Comparison of ENCODE assay signal across 13 cellular contexts in genomic region chr7:4103352-4104091, GRCh38.
DNase-seq lines count a peak whose midpoint lies in the region; ATAC-seq and TF ChIP-seq lines count a peak whose summit lies in the region.
"Had no signal": no experiment of that assay in that cellular context is flagged by ENCODE, and none has a peak within 500 bp of the region (broad histone marks: within the 10 kb centered on the region; RNA-seq: fewer than 3 reads in every experiment).

No MANE protein-coding gene starts in this region.

- no peak overlapping the region for H2AFZ ChIP-seq in mesenchymal stem cell (ENCODE audit: low read depth, low read length)

- no peak overlapping the region for H3K18ac ChIP-seq in mesenchymal stem cell (ENCODE audit: low read depth in 1 of 2, low read length in 2 of 2)

- WGBS in mesenchymal stem cell = 75% methylated on average over 15 of the region's 17 CpGs
- 90% methylated on average over 17 of the region's 17 CpGs for WGBS in prostate gland
- WGBS in body of pancreas, 2 donors = 89 to 91% methylated on average over 17 of the region's 17 CpGs

- H3K4me3 Mint-ChIP-seq in WTC11 = no peak overlapping the region

- no peak overlapping the region for H4K91ac ChIP-seq in mesenchymal stem cell (ENCODE audit: low read length)

- peaks cover 19% of the 10 kb centered on the region for H3K4me1 ChIP-seq in mesenchymal stem cell (ENCODE audit: control insufficient read depth, insufficient read depth, low read depth, low read length)
- no peaks in the 10 kb centered on the region for H3K4me1 ChIP-seq in prostate gland (replicated peaks)
- no peaks in the 10 kb centered on the region for H3K4me1 ChIP-seq in body of pancreas
- H3K4me1 ChIP-seq in left lung = no peaks in the 10 kb centered on the region
- H3K4me1 ChIP-seq: HAP-1, pancreas had no signal

- no peak overlapping the region for H3K23ac ChIP-seq in mesenchymal stem cell (ENCODE audit: low read length in 2 of 2)

- H2BK120ac ChIP-seq in mesenchymal stem cell (ENCODE audit: low read depth, low read length) = no peak overlapping the region

- TF ChIP-seq CTCF in WTC11 (IDR thresholded peaks at IDR 0.05) (no peak), prostate gland (IDR thresholded peaks at IDR 0.05) (peak in 1 of 4 experiments; percentile 25), body of pancreas (IDR thresholded peaks at IDR 0.05) (no peak), left lung (IDR thresholded peaks at IDR 0.05) (no peak)

- no peaks in the 10 kb centered on the region; the same call in 1 of the 2 replicates for H3K27me3 Mint-ChIP-seq in WTC11 (ENCODE audit: low read depth)

- H3K36me3 ChIP-seq in MG63 (no peaks in the 10 kb centered on the region), mesenchymal stem cell (ENCODE audit: control insufficient read depth in 1 of 2, insufficient read depth in 2 of 2, low read depth in 1 of 2, low read length in 2 of 2) (no peaks in the 10 kb centered on the region), prostate gland (no peaks in the 10 kb centered on the region), body of pancreas (replicated peaks in 1 of 2; ENCODE audit: insufficient read depth in 1 of 2, low read depth in 2 of 2) (no peaks in the 10 kb centered on the region), left lung (no peaks in the 10 kb centered on the region)
- H3K36me3 ChIP-seq: HAP-1, pancreas had no signal

- H3K4ac ChIP-seq in mesenchymal stem cell (ENCODE audit: low read depth in 1 of 2, low read length in 2 of 2) = no peak overlapping the region

- H3K14ac ChIP-seq in mesenchymal stem cell (ENCODE audit: low read length in 2 of 2) = no peak overlapping the region

- H3K9me3 Mint-ChIP-seq in WTC11 = peaks cover 3% of the 10 kb centered on the region; the same call in 1 of the 2 replicates

- no peaks in the 10 kb centered on the region for H3K79me1 ChIP-seq in mesenchymal stem cell (replicated peaks; ENCODE audit: low read length, poor library complexity, severe bottlenecking)

- DNase-seq in DMS114 treated with DMSO at 0.1 percent for 48 hours (lab: John Stamatoyannopoulos, UW; ENCODE audit: unreplicated experiment) = peak; percentile 20
- DNase-seq in MG63 = peak; percentile 78
- no peak for DNase-seq in WTC11 (ENCODE audit: low spot score)
- peak; percentile 62 for DNase-seq in mesenchymal stem cell
- no peak for DNase-seq in NCI-H2196 treated with DMSO at 0.1 percent for 48 hours (lab: John Stamatoyannopoulos, UW; ENCODE audit: unreplicated experiment)
- no peak for DNase-seq in prostate gland (ENCODE audit: low spot score)
- DNase-seq in body of pancreas = no peak
- DNase-seq in left lung = no peak
- DNase-seq: DMS79; effector memory CD4-positive, alpha-beta T cell; NCI-H345; pancreas had no signal

- no peak overlapping the region for H4K8ac ChIP-seq in mesenchymal stem cell (ENCODE audit: low read length)

- H3K36me3 Mint-ChIP-seq in WTC11 = no peaks in the 10 kb centered on the region

- H3K9me3 ChIP-seq in MG63 = no peaks in the 10 kb centered on the region
- no peaks in the 10 kb centered on the region for H3K9me3 ChIP-seq in mesenchymal stem cell (ENCODE audit: control insufficient read depth, low read length)
- H3K9me3 ChIP-seq in prostate gland = no peaks in the 10 kb centered on the region
- no peaks in the 10 kb centered on the region for H3K9me3 ChIP-seq in body of pancreas
- H3K9me3 ChIP-seq in left lung = no peaks in the 10 kb centered on the region
- H3K9me3 ChIP-seq: HAP-1, pancreas had no signal

- H3K27ac Mint-ChIP-seq in WTC11 = peak overlapping the region; percentile 77; the same call in 1 of the 2 replicates

- POLR2A ChIA-PET in WTC11 (lab: Charles Lee) = interaction anchor here (0.6 kb wide), 2 partner anchors 244 to 555 kb away, joined by 3 to 5 read pairs; no protein-coding TSS in a partner anchor

- no peak for TF ChIP-seq POLR2A in prostate gland (IDR thresholded peaks at IDR 0.05)
- no peak for TF ChIP-seq POLR2A in body of pancreas (IDR thresholded peaks at IDR 0.05)

- ATAC-seq in WTC11 (no peak; the same call in none of the 2 replicates), body of pancreas (no peak), left lung (no peak)
- ATAC-seq: pancreas had no signal

- no peak overlapping the region for H2BK12ac ChIP-seq in mesenchymal stem cell (ENCODE audit: low read length in 2 of 2)

- H3K4me1 Mint-ChIP-seq in WTC11 = peaks cover 16% of the 10 kb centered on the region

- 0 out of 2 replicates have a peak overlapping the region, but pooled peaks have one; percentile 2 for H3K4me3 ChIP-seq in MG63
- no peak overlapping the region for H3K4me3 ChIP-seq in mesenchymal stem cell (ENCODE audit: insufficient read depth in 1 of 2, low read depth in 1 of 2, low read length in 2 of 2)
- no peak overlapping the region for H3K4me3 ChIP-seq in prostate gland
- H3K4me3 ChIP-seq in body of pancreas = no peak overlapping the region
- H3K4me3 ChIP-seq in left lung = no peak overlapping the region
- H3K4me3 ChIP-seq: HAP-1, pancreas had no signal

- H3K9ac ChIP-seq in mesenchymal stem cell (ENCODE audit: low read length) = no peak overlapping the region

- no peak overlapping the region for H2AK5ac ChIP-seq in mesenchymal stem cell (ENCODE audit: low read length, severe bottlenecking)

- H3K4me2 ChIP-seq in mesenchymal stem cell (ENCODE audit: low read length, poor library complexity, severe bottlenecking) = no peak overlapping the region

- H3K27me3 ChIP-seq in MG63 (no peaks in the 10 kb centered on the region), mesenchymal stem cell (ENCODE audit: control insufficient read depth in 1 of 2, insufficient read depth in 1 of 2, low read length in 2 of 2) (peaks cover 0 to 3% of the 10 kb centered on the region in 2 experiments), prostate gland (replicated peaks; ENCODE audit: insufficient read depth) (no peaks in the 10 kb centered on the region), body of pancreas (no peaks in the 10 kb centered on the region), left lung (no peaks in the 10 kb centered on the region)
- H3K27me3 ChIP-seq: pancreas had no signal

- H3K27ac ChIP-seq in mesenchymal stem cell (ENCODE audit: low read length, poor library complexity, severe bottlenecking) (peak overlapping the region; percentile 43), prostate gland (no peak overlapping the region), body of pancreas (no peak overlapping the region), left lung (no peak overlapping the region)
- H3K27ac ChIP-seq: pancreas had no signal

- intact Hi-C loops in prostate gland (cut with DNase I) (no loop called here), body of pancreas (cut with DNase I) (no loop called here), left lung (cut with DNase I) (no loop called here)

- H2BK15ac ChIP-seq in mesenchymal stem cell (ENCODE audit: low read depth, poor library complexity, severe bottlenecking) = no peak overlapping the region

- CTCF ChIA-PET in WTC11 (lab: Charles Lee) = interaction anchor here (0.5 to 2.4 kb wide), 24 partner anchors 9 to 1684 kb away, joined by 3 to 16 read pairs (median 4); no protein-coding TSS in a partner anchor

- no peak overlapping the region for H2BK5ac ChIP-seq in mesenchymal stem cell (ENCODE audit: low read depth, low read length, poor library complexity, severe bottlenecking)

TF ChIP-seq in WTC11, 78 proteins besides CTCF, POLR2A, EP300 and RAD21 (continues in another document):
- TF ChIP-seq PRDM15 (CRISPR knock-in tag; IDR thresholded peaks at IDR 0.05) (no peak), FOXK1 (CRISPR knock-in tag; IDR thresholded peaks at IDR 0.05) (no peak), CBFB (CRISPR knock-in tag; IDR thresholded peaks at IDR 0.05; ENCODE audit: low read depth) (no peak), MXD4 (CRISPR knock-in tag; IDR thresholded peaks at IDR 0.05; ENCODE audit: borderline replicate concordance) (no peak), ZNF232 (CRISPR knock-in tag; IDR thresholded peaks at IDR 0.05) (no peak), ZNF423 (CRISPR knock-in tag; IDR thresholded peaks at IDR 0.05) (no peak), EMX1 (CRISPR knock-in tag; IDR thresholded peaks at IDR 0.05) (no peak), ZNF138 (CRISPR knock-in tag; conservative IDR thresholded peaks at IDR 0.05) (no peak), ZBTB21 (CRISPR knock-in tag; IDR thresholded peaks at IDR 0.05; ENCODE audit: borderline replicate concordance) (no peak), ETV6 (CRISPR knock-in tag; IDR thresholded peaks at IDR 0.05) (no peak)

Comparison
In these comparisons a context has a peak if more than half of its experiments do, and no peak if none do; other contexts are left out.
1. DNase-seq: peak in DMS114 treated with DMSO at 0.1 percent for 48 hours (single experiment), MG63 (single experiment) and mesenchymal stem cell (single experiment); none in WTC11 (single experiment), NCI-H2196 treated with DMSO at 0.1 percent for 48 hours (single experiment), prostate gland (single experiment), body of pancreas (0 of 4) and left lung (0 of 2).